In genomic region chr2:107729456-107729855, GRCh38 we compare ENCODE assay signal across 2 cellular contexts.
A peak's percentile ranks its signal among the peaks of the same experiment; 100 is the strongest.
TF ChIP-seq lines count a peak whose summit lies in the region.

No MANE protein-coding gene starts in this region.

TF ChIP-seq in K562, 482 proteins besides CTCF, POLR2A, EP300 and RAD21 (continued from another document):
- TF ChIP-seq ID3 (CRISPR knock-in tag; IDR thresholded peaks at IDR 0.05) (no peak), ID3 (tag; IDR thresholded peaks at IDR 0.05) (no peak), ZBTB1 (CRISPR knock-in tag; IDR thresholded peaks at IDR 0.05; ENCODE audit: borderline replicate concordance, low read depth) (no peak), ZNF384 (IDR thresholded peaks at IDR 0.05; ENCODE audit: low read depth, low read length) (peak; percentile 75), TFE3 (CRISPR knock-in tag; IDR thresholded peaks at IDR 0.05) (peak; percentile 49), ELF2 (CRISPR knock-in tag; IDR thresholded peaks at IDR 0.05) (no peak), MEIS2 (IDR thresholded peaks at IDR 0.05; ENCODE audit: partially characterized antibody) (peak; percentile 45)

TF ChIP-seq in HepG2, 621 proteins besides CTCF, POLR2A, EP300 and RAD21 (continued from another document):
- no peak for TF ChIP-seq TFDP1 (CRISPR knock-in tag; IDR thresholded peaks at IDR 0.05; ENCODE audit: borderline replicate concordance)
- TF ChIP-seq HOXA9 (CRISPR knock-in tag; IDR thresholded peaks at IDR 0.05; ENCODE audit: borderline replicate concordance), result no peak
- TF ChIP-seq RBAK (CRISPR knock-in tag; IDR thresholded peaks at IDR 0.05), result no peak
- TF ChIP-seq NFATC3 (CRISPR knock-in tag; IDR thresholded peaks at IDR 0.05), result no peak
- TF ChIP-seq ESRRA (CRISPR knock-in tag; IDR thresholded peaks at IDR 0.05; ENCODE audit: low read depth), result no peak
- TF ChIP-seq KLF15 (CRISPR knock-in tag; IDR thresholded peaks at IDR 0.05; ENCODE audit: borderline replicate concordance), result no peak
- TF ChIP-seq ZMAT5 (CRISPR knock-in tag; IDR thresholded peaks at IDR 0.05; ENCODE audit: borderline replicate concordance, low read depth), result no peak
- no peak for TF ChIP-seq AGO1 (IDR thresholded peaks at IDR 0.05; ENCODE audit: low read depth, low read length, poor library complexity, severe bottlenecking)
- no peak for TF ChIP-seq ZNF687 (CRISPR knock-in tag; IDR thresholded peaks at IDR 0.05)
